In genomic region chr22:43409800-43410199, GRCh38 we compare ENCODE assay signal across 21 cellular contexts. TPM values are rescaled to one million over a fixed set of nuclear protein-coding genes. Genes with fewer than 3 reads are reported as not detected.
DNase-seq lines count a peak whose midpoint lies in the region; ATAC-seq, FAIRE-seq and TF ChIP-seq lines count a peak whose summit lies in the region.
"Had no signal": no experiment of that assay in that cellular context is flagged by ENCODE, and none has a peak within 500 bp of the region (broad histone marks: within the 10 kb centered on the region; RNA-seq: fewer than 3 reads in every experiment).

No MANE protein-coding gene starts in this region.

- DNase-seq in GM23338 (ENCODE audit: low spot score) (no peak), NCI-H69 (lab: John Stamatoyannopoulos, UW) (peak; percentile 47), HepG2 (ENCODE audit: low spot score) (no peak), progenitor cell of endocrine pancreas (ENCODE audit: low spot score, unreplicated experiment) (no peak), NCI-H2081 (lab: John Stamatoyannopoulos, UW) (no peak)
- DNase-seq in activated CD8-positive, alpha-beta T cell treated with anti-CD3 and anti-CD28 coated beads, Interleukin-2, amount 10 ng/mL, durations not matched to agents 7 days and 5 days, result no peak
- DNase-seq: Calu3; CD8-positive, alpha-beta T cell; NCI-H1092 treated with DMSO at 0.1 percent for 48 hours; NCI-H2081 treated with DMSO at 0.1 percent for 48 hours; NCI-H748 treated with DMSO at 0.1 percent for 48 hours; NK-92 treated with Interleukin-12 subunit alpha and Interleukin-12 subunit beta, amount 100 ng/mL, for 24 hours; SHP77 had no signal

- H3K4me3 Mint-ChIP-seq in GM23338, result peak overlapping the region; percentile 57
- peak overlapping the region; percentile 33 for H3K4me3 Mint-ChIP-seq in progenitor cell of endocrine pancreas (ENCODE audit: low read depth)
- no peak overlapping the region for H3K4me3 Mint-ChIP-seq in activated CD8-positive, alpha-beta T cell treated with anti-CD3 and anti-CD28 coated beads, Interleukin-2, amount 10 ng/mL, durations not matched to agents 7 days and 5 days
- H3K4me3 Mint-ChIP-seq: CD8-positive, alpha-beta T cell had no signal

- H3K9me3 ChIP-seq in HepG2 (ENCODE audit: low read length), result no peaks in the 10 kb centered on the region
- H3K9me3 ChIP-seq: BLaER1 treated with 17β-estradiol and CSF1 and Interleukin-3, amounts not matched to agents 10 nM and 100 nM had no signal

- ATAC-seq in GM23338 (peak; percentile 14), HepG2 (peak; percentile 43), GM21737 (IDR thresholded peaks at IDR 0.05; ENCODE audit: unreplicated experiment) (no peak)
- no peak for ATAC-seq in activated CD8-positive, alpha-beta T cell treated with anti-CD3 and anti-CD28 coated beads, Interleukin-2, amount 10 ng/mL, durations not matched to agents 7 days and 5 days
- ATAC-seq: CD8-positive, alpha-beta T cell; K562 had no signal

- H3K4me1 ChIP-seq in GM23338 (ENCODE audit: insufficient read depth) (peaks cover 10% of the 10 kb centered on the region; the same call in 1 of the 2 replicates), HepG2 (ENCODE audit: insufficient read depth, low read length) (peaks cover 26% of the 10 kb centered on the region)
- H3K4me1 ChIP-seq: BLaER1 treated with 17β-estradiol and CSF1 and Interleukin-3, amounts not matched to agents 10 nM and 100 nM had no signal

- H3K36me3 Mint-ChIP-seq in GM23338 (ENCODE audit: low read depth), result no peaks in the 10 kb centered on the region
- H3K36me3 Mint-ChIP-seq in progenitor cell of endocrine pancreas (ENCODE audit: insufficient read depth), result no peaks in the 10 kb centered on the region
- H3K36me3 Mint-ChIP-seq in activated CD8-positive, alpha-beta T cell treated with anti-CD3 and anti-CD28 coated beads, Interleukin-2, amount 10 ng/mL, durations not matched to agents 7 days and 5 days (ENCODE audit: low read depth), result no peaks in the 10 kb centered on the region
- H3K36me3 Mint-ChIP-seq: CD8-positive, alpha-beta T cell had no signal

- H3K4me3 ChIP-seq in GM23338, result no peak overlapping the region
- H3K4me3 ChIP-seq in HepG2 (replicated peaks in 1 of 3; ENCODE audit: insufficient read depth in 1 of 3, low read depth in 2 of 3, low read length in 3 of 3), result no peak overlapping the region
- H3K4me3 ChIP-seq: BLaER1 treated with 17β-estradiol and CSF1 and Interleukin-3, amounts not matched to agents 10 nM and 100 nM; K562; SK-N-MC had no signal

- peaks cover 43% of the 10 kb centered on the region for H3K27me3 ChIP-seq in GM23338 (ENCODE audit: insufficient read depth)
- H3K27me3 ChIP-seq in HepG2 (ENCODE audit: control insufficient read depth in 1 of 2, insufficient read depth in 2 of 2, low read length in 2 of 2), result peaks cover 1 to 22% of the 10 kb centered on the region in 2 experiments; a peak in 3 of 5 replicates

- POLR2A ChIA-PET in HepG2 (lab: Yijun Ruan, JAX), result interaction anchor here (0.6 kb wide), 1 partner anchor 21 kb away, joined by 3 read pairs; no protein-coding TSS in a partner anchor
- POLR2A ChIA-PET in activated CD8-positive, alpha-beta T cell treated with anti-CD3 and anti-CD28 coated beads, Interleukin-2, amount 10 ng/mL, durations not matched to agents 7 days and 5 days (lab: Charles Lee), result no interaction called here

- no peak for FAIRE-seq in HepG2 (lab: Jason Lieb, UNC)
- FAIRE-seq: H54, K562, RCC 7860 had no signal

- H3K27ac Mint-ChIP-seq in GM23338 (no peak overlapping the region), progenitor cell of endocrine pancreas (no peak overlapping the region)
- no peak overlapping the region for H3K27ac Mint-ChIP-seq in activated CD8-positive, alpha-beta T cell treated with anti-CD3 and anti-CD28 coated beads, Interleukin-2, amount 10 ng/mL, durations not matched to agents 7 days and 5 days
- H3K27ac Mint-ChIP-seq: CD8-positive, alpha-beta T cell had no signal

- TF ChIP-seq EP300 in HepG2 (IDR thresholded peaks at IDR 0.05; ENCODE audit: low read depth in 2 of 2, low read length in 2 of 2) (no peak), HepG2 (CRISPR knock-in tag; IDR thresholded peaks at IDR 0.05; ENCODE audit: borderline replicate concordance) (no peak)

- TF ChIP-seq CTCF in GM23338 (conservative IDR thresholded peaks at IDR 0.05; ENCODE audit: low read depth in 2 of 2), result 0 out of 4 replicates have a peak, but pooled peaks of 1 of the 2 experiments have one; percentile 14
- peak; percentile 54 for TF ChIP-seq CTCF in HepG2 (CRISPR knock-in tag; IDR thresholded peaks at IDR 0.05)
- no peak for TF ChIP-seq CTCF in progenitor cell of endocrine pancreas (IDR thresholded peaks at IDR 0.05; ENCODE audit: unreplicated experiment)

- no peak overlapping the region for H3K9ac ChIP-seq in HepG2 (ENCODE audit: insufficient read depth, low read depth, low read length)
- H3K9ac ChIP-seq: BLaER1 treated with 17β-estradiol and CSF1 and Interleukin-3, amounts not matched to agents 10 nM and 100 nM had no signal

- 28% methylated on average over 4 of the region's 4 CpGs for WGBS in HepG2 (ENCODE audit: low lambda C conversion rate)

- intact Hi-C loops in HepG2 (cut with micrococcal nuclease; ENCODE audit: unreplicated experiment), result no loop called here

- H4K20me1 ChIP-seq in GM23338 (replicated peaks; ENCODE audit: insufficient read depth) (no peaks in the 10 kb centered on the region), HepG2 (ENCODE audit: insufficient read depth, low read length) (no peaks in the 10 kb centered on the region)

- no peak overlapping the region for H3K27ac ChIP-seq in GM23338 (ENCODE audit: low read depth)
- H3K27ac ChIP-seq in HepG2 (ENCODE audit: extremely low read length, insufficient read depth, low read length), result no peak overlapping the region
- H3K27ac ChIP-seq: BLaER1 treated with 17β-estradiol and CSF1 and Interleukin-3, amounts not matched to agents 10 nM and 100 nM; SK-N-MC had no signal

- CTCF ChIA-PET in HepG2 (lab: Yijun Ruan, JAX; ENCODE audit: low intra/inter-chr PET ratio, low total read pairs), result no interaction called here
- CTCF ChIA-PET in activated CD8-positive, alpha-beta T cell treated with anti-CD3 and anti-CD28 coated beads, Interleukin-2, amount 10 ng/mL, durations not matched to agents 7 days and 5 days (lab: Charles Lee), result no interaction called here

- BruUV-seq in HepG2 (replicated peaks; lab: Mats Ljungman, UMichigan), result no TSS peak

- in situ Hi-C loops in HepG2 (cut with HindIII; ENCODE audit: extremely low pct_ligation_motif_present, low pct_unique_long_range_greater_than_20kb), result no loop called here

- H3K36me3 ChIP-seq in GM23338 (ENCODE audit: insufficient read depth) (no peaks in the 10 kb centered on the region), HepG2 (replicated peaks in 1 of 2; ENCODE audit: control insufficient read depth in 1 of 2, insufficient read depth in 2 of 2, low read length in 2 of 2) (no peaks in the 10 kb centered on the region)
- H3K36me3 ChIP-seq: BLaER1 treated with 17β-estradiol and CSF1 and Interleukin-3, amounts not matched to agents 10 nM and 100 nM had no signal

- H3F3A ChIP-seq in GM23338 (replicated peaks; ENCODE audit: low read depth), result no peaks in the 10 kb centered on the region

- H3K4me1 Mint-ChIP-seq in GM23338 (peaks cover 11% of the 10 kb centered on the region; the same call in 2 of the 3 replicates), progenitor cell of endocrine pancreas (ENCODE audit: low read depth) (peaks cover 6% of the 10 kb centered on the region)
- H3K4me1 Mint-ChIP-seq in activated CD8-positive, alpha-beta T cell treated with anti-CD3 and anti-CD28 coated beads, Interleukin-2, amount 10 ng/mL, durations not matched to agents 7 days and 5 days (ENCODE audit: low read depth), result no peaks in the 10 kb centered on the region

- no peaks in the 10 kb centered on the region for H3K9me2 ChIP-seq in GM23338 (ENCODE audit: insufficient read depth)

- H2AFZ ChIP-seq in GM23338 (no peak overlapping the region), HepG2 (ENCODE audit: low read length) (no peak overlapping the region)

- TF ChIP-seq POLR2A in HepG2 (IDR thresholded peaks at IDR 0.05; ENCODE audit: insufficient read depth in 1 of 2, low read depth in 2 of 2, low read length in 2 of 2), result no peak

- H3K4me2 ChIP-seq in GM23338 (no peak overlapping the region), HepG2 (ENCODE audit: low read depth, low read length) (no peak overlapping the region)
- H3K4me2 ChIP-seq: BLaER1 treated with 17β-estradiol and CSF1 and Interleukin-3, amounts not matched to agents 10 nM and 100 nM had no signal

- H3K79me2 ChIP-seq in GM23338 (replicated peaks; ENCODE audit: insufficient read depth), result no peaks in the 10 kb centered on the region
- no peaks in the 10 kb centered on the region for H3K79me2 ChIP-seq in HepG2 (ENCODE audit: insufficient read depth, low read length)

- H3K9me3 Mint-ChIP-seq in GM23338, result no peaks in the 10 kb centered on the region
- no peaks in the 10 kb centered on the region for H3K9me3 Mint-ChIP-seq in progenitor cell of endocrine pancreas (ENCODE audit: low read depth)
- no peaks in the 10 kb centered on the region for H3K9me3 Mint-ChIP-seq in activated CD8-positive, alpha-beta T cell treated with anti-CD3 and anti-CD28 coated beads, Interleukin-2, amount 10 ng/mL, durations not matched to agents 7 days and 5 days (ENCODE audit: insufficient read depth)
- H3K9me3 Mint-ChIP-seq: CD8-positive, alpha-beta T cell had no signal

- TF ChIP-seq RAD21 in HepG2 (CRISPR knock-in tag; IDR thresholded peaks at IDR 0.05), result 0 out of 2 replicates have a peak, but pooled peaks have one; percentile 18

- H3K27me3 Mint-ChIP-seq in GM23338 (ENCODE audit: insufficient read depth, low read depth, poor library complexity) (peaks cover 38% of the 10 kb centered on the region), progenitor cell of endocrine pancreas (peaks cover 63% of the 10 kb centered on the region)
- peaks cover 41% of the 10 kb centered on the region for H3K27me3 Mint-ChIP-seq in activated CD8-positive, alpha-beta T cell treated with anti-CD3 and anti-CD28 coated beads, Interleukin-2, amount 10 ng/mL, durations not matched to agents 7 days and 5 days (ENCODE audit: low read depth)

RNA-seq across cellular contexts. Expression of gene MPPED1, which starts 2.0 kb away (rescaled TPM):
- total RNA-seq in GM23338 (2014; rRNA removed; shearing (Covaris generic)), result 0.12 and 0.56 TPM in 2 replicates
- polyA plus RNA-seq in GM23338 (2016; fragmentation: Nextera tagmentation; extraction: Ambion mirVana), result not detected in 2 replicates
- total RNA-seq in HepG2 (2016; rRNA removed; fragmentation: Illumina TruSeq; extraction: Trizol), result not detected in 2 replicates
- total RNA-seq in HepG2 (2016; cell fraction: cytosol; rRNA removed; fragmentation: Illumina TruSeq; extraction: Trizol; ENCODE audit: low read depth), result not detected in 2 replicates
- not detected in 2 replicates for total RNA-seq in HepG2 (2016; cell fraction: insoluble cytoplasmic fraction; rRNA removed; fragmentation: Illumina TruSeq; extraction: Trizol)
- total RNA-seq in HepG2 (2016; cell fraction: membrane; rRNA removed; fragmentation: Illumina TruSeq; extraction: Trizol), result not detected in 2 replicates
- total RNA-seq in HepG2 (2016; cell fraction: nucleus; rRNA removed; fragmentation: Illumina TruSeq; extraction: Trizol), result not detected in 2 replicates
- 0.77 and 1.2 TPM in 2 replicates for polyA plus RNA-seq in HepG2 (2011; rRNA removed)
- 0.78 and 0.81 TPM in 2 replicates for polyA plus RNA-seq in HepG2 (2011; cell fraction: cytosol; rRNA removed)
- polyA plus RNA-seq in HepG2 (2011; cell fraction: nucleus; rRNA removed), result 0.59 and 0.83 TPM in 2 replicates
- polyA plus RNA-seq in HepG2 (2012), result 0.63 and 0.94 TPM in 2 replicates
- not detected in 2 replicates for polyA plus RNA-seq in HepG2 (2016; cell fraction: cytosol; fragmentation: Illumina TruSeq; extraction: Trizol; ENCODE audit: low read depth)
- not detected in 2 replicates for polyA plus RNA-seq in HepG2 (2016; cell fraction: insoluble cytoplasmic fraction; fragmentation: Illumina TruSeq; extraction: Trizol; ENCODE audit: low read depth)
- not detected in 2 replicates for polyA plus RNA-seq in HepG2 (2016; cell fraction: membrane; fragmentation: Illumina TruSeq; extraction: Trizol; ENCODE audit: low read depth)
- polyA plus RNA-seq in HepG2 (2016; cell fraction: nucleus; fragmentation: Illumina TruSeq; extraction: Trizol; ENCODE audit: insufficient read depth, low read depth), result not detected in 2 replicates
- 0.90 TPM in 1 of 2 replicates, not detected in the other for polyA minus RNA-seq in HepG2 (2011; rRNA and poly(A)+ RNA removed; ENCODE audit: low replicate concordance)
- 0.44 and 0.49 TPM in 2 replicates for polyA minus RNA-seq in HepG2 (2011; cell fraction: cytosol; rRNA and poly(A)+ RNA removed)
- 0.26 and 0.75 TPM in 2 replicates for polyA minus RNA-seq in HepG2 (2011; cell fraction: nucleus; rRNA and poly(A)+ RNA removed)
- total RNA-seq in progenitor cell of endocrine pancreas, result 0.96 and 1.1 TPM in 2 replicates
- total RNA-seq in activated CD8-positive, alpha-beta T cell treated with anti-CD3 and anti-CD28 coated beads, Interleukin-2, amount 10 ng/mL, durations not matched to agents 7 days and 5 days, result not detected
- total RNA-seq: A673; Calu3; CD8-positive, alpha-beta T cell; K562; NCI-H460 had no signal
- polyA plus RNA-seq: K562 had no signal

Comparison
In these comparisons a context has a peak if more than half of its experiments do, and no peak if none do; other contexts are left out.
1. ATAC-seq: peak in GM23338 (single experiment) and HepG2 (single experiment); none in GM21737 (single experiment) and activated CD8-positive, alpha-beta T cell treated with anti-CD3 and anti-CD28 coated beads, Interleukin-2, amount 10 ng/mL, durations not matched to agents 7 days and 5 days (single experiment).